13 cellular contexts compared by ENCODE assay signal in genomic region chr10:119233821-119234220, GRCh38. TPM values are rescaled to one million over a fixed set of nuclear protein-coding genes. Genes with fewer than 3 reads are reported as not detected.
DNase-seq lines count a peak whose midpoint lies in the region; ATAC-seq and TF ChIP-seq lines count a peak whose summit lies in the region.
"Had no signal": no experiment of that assay in that cellular context is flagged by ENCODE, and none has a peak within 500 bp of the region (broad histone marks: within the 10 kb centered on the region; RNA-seq: fewer than 3 reads in every experiment).

No MANE protein-coding gene starts in this region.

- H3K36me3 ChIP-seq in ACC112 (ENCODE audit: insufficient read depth, low read length) (no peaks in the 10 kb centered on the region), mammary epithelial cell (ENCODE audit: insufficient read depth, low read length) (no peaks in the 10 kb centered on the region)
- H3K36me3 ChIP-seq: HAP-1, Peyer's patch had no signal

- H3K27me3 Mint-ChIP-seq in natural killer cell (ENCODE audit: low read depth in 2 of 2) = no peaks in the 10 kb centered on the region
- H3K27me3 Mint-ChIP-seq: CD4-positive, CD25-positive, alpha-beta regulatory T cell had no signal

- H3K4me3 Mint-ChIP-seq in natural killer cell = no peak overlapping the region
- H3K4me3 Mint-ChIP-seq: CD4-positive, CD25-positive, alpha-beta regulatory T cell had no signal

- peaks cover 75 to 86% of the 10 kb centered on the region in 2 donors for H3K4me1 Mint-ChIP-seq in natural killer cell

- no peaks in the 10 kb centered on the region for H3K9me3 Mint-ChIP-seq in natural killer cell

- no peak overlapping the region for H2AFZ ChIP-seq in ACC112 (ENCODE audit: low read length, unreplicated experiment)
- H2AFZ ChIP-seq in mammary epithelial cell (ENCODE audit: low read depth, low read length) = no peak overlapping the region

- H3K27me3 ChIP-seq in ACC112 (ENCODE audit: insufficient read depth, low read length) (no peaks in the 10 kb centered on the region), mammary epithelial cell (ENCODE audit: insufficient read depth, low read length) (no peaks in the 10 kb centered on the region)
- H3K27me3 ChIP-seq: Peyer's patch had no signal

- no TSS peak for BruUV-seq in mammary epithelial cell (replicated peaks; lab: Mats Ljungman, UMichigan)

- no peak for TF ChIP-seq CTCF in natural killer cell (IDR thresholded peaks at IDR 0.05)
- TF ChIP-seq CTCF in mammary epithelial cell (conservative IDR thresholded peaks at IDR 0.05 in 1 of 2, IDR thresholded peaks at IDR 0.05 in 1 of 2; ENCODE audit: extremely low read depth in 1 of 2, insufficient read depth in 1 of 2, low read depth in 1 of 2, low read length in 2 of 2) = no peak

- H3K36me3 Mint-ChIP-seq in natural killer cell = no peaks in the 10 kb centered on the region

- intact Hi-C loops in natural killer cell (cut with micrococcal nuclease) = loop anchor here (2.0 kb wide), 1 partner anchor 35 kb away; no protein-coding TSS in a partner anchor
- intact Hi-C loops in mammary epithelial cell (cut with micrococcal nuclease) = no loop called here

- H3K4me3 ChIP-seq in ACC112 (ENCODE audit: low read depth, low read length) (no peak overlapping the region), mammary epithelial cell (replicated peaks in 1 of 3; ENCODE audit: insufficient read depth in 1 of 3, low read depth in 2 of 3, low read length in 3 of 3) (no peak overlapping the region)
- H3K4me3 ChIP-seq: HAP-1, Peyer's patch had no signal

- H3K4me1 ChIP-seq in ACC112 (ENCODE audit: control insufficient read depth, insufficient read depth, low read length, unreplicated experiment) = peaks cover 34% of the 10 kb centered on the region
- no peaks in the 10 kb centered on the region for H3K4me1 ChIP-seq in mammary epithelial cell (ENCODE audit: insufficient read depth, low read length)
- H3K4me1 ChIP-seq: HAP-1 had no signal

- peak; percentile 35 to 55 (median 51) for ATAC-seq in natural killer cell
- ATAC-seq in GM21390 (IDR thresholded peaks at IDR 0.05; ENCODE audit: unreplicated experiment) = no peak
- ATAC-seq in left lobe of liver = no peak

- H3K27ac ChIP-seq in ACC112 (ENCODE audit: low read depth, low read length) = peak overlapping the region; percentile 32; the same call in 1 of the 2 replicates
- H3K27ac ChIP-seq in mammary epithelial cell (ENCODE audit: insufficient read depth, low read depth, low read length) = no peak overlapping the region

- dilution Hi-C loops in mammary epithelial cell (cut with HindIII; ENCODE audit: low sequenced_read_pairs) = no loop called here

- H3K79me2 ChIP-seq in ACC112 (ENCODE audit: control insufficient read depth, insufficient read depth, low read length, unreplicated experiment) = no peaks in the 10 kb centered on the region
- no peaks in the 10 kb centered on the region for H3K79me2 ChIP-seq in mammary epithelial cell (ENCODE audit: insufficient read depth, low read length)

- CTCF ChIA-PET in mammary epithelial cell (lab: Charles Lee; ENCODE audit: low non-redundant PET) = no interaction called here

- no peak overlapping the region for H3K9ac ChIP-seq in mammary epithelial cell (ENCODE audit: insufficient read depth, low read length)

- no peaks in the 10 kb centered on the region for H3K9me3 ChIP-seq in mammary epithelial cell (replicated peaks; ENCODE audit: insufficient read depth, low read length)
- H3K9me3 ChIP-seq: HAP-1, Peyer's patch had no signal

- H3K27ac Mint-ChIP-seq in natural killer cell = peak overlapping the region; percentile 74 to 81

- H4K20me1 ChIP-seq in mammary epithelial cell (ENCODE audit: insufficient read depth, low read length) = no peaks in the 10 kb centered on the region

- 90% methylated on average over 3 of the region's 3 CpGs for WGBS in mammary epithelial cell (ENCODE audit: low coverage, missing lambda C conversion rate)

- no peak overlapping the region for H3K4me2 ChIP-seq in mammary epithelial cell (ENCODE audit: insufficient read depth, low read depth, low read length)

- in situ Hi-C loops in mammary epithelial cell (cut with MboI; ENCODE audit: low sequenced_read_pairs in 2 of 2) = no loop called here

- DNase-seq in HCEC 1CT = peak; percentile 30
- peak; percentile 96 for DNase-seq in dermis blood vessel endothelial cell
- DNase-seq in natural killer cell = no peak
- no peak for DNase-seq in GM19238 (ENCODE audit: insufficient read length, low spot score)
- DNase-seq in mammary epithelial cell = no peak
- no peak for DNase-seq in left lobe of liver (ENCODE audit: low spot score)
- DNase-seq: NCI-H187 treated with DMSO at 0.1 percent for 48 hours, Peyer's patch, T1000 had no signal

RNA-seq across cellular contexts. Expression of gene GRK5, which starts 26.4 kb away (rescaled TPM):
- total RNA-seq in dermis blood vessel endothelial cell (47.0 and 57.9 TPM in 2 replicates), natural killer cell (10 to 100 TPM; 37.6 to 54.3 (median 47.9) TPM), mammary epithelial cell (1 to 10 TPM; 1.2 to 6.9 TPM), left lobe of liver (8.4 TPM)
- polyA plus RNA-seq in mammary epithelial cell = 4.0 TPM
- polyA minus RNA-seq in mammary epithelial cell = 2.5 TPM

RNA-seq across cellular contexts. Expression of gene PRDX3, which starts 55.2 kb away (rescaled TPM):
- total RNA-seq in dermis blood vessel endothelial cell = 158 and 231 TPM in 2 replicates
- 10 to 100 TPM; 12.5 to 17.4 (median 15.3) TPM for total RNA-seq in natural killer cell
- 100 to 1,000 TPM in 1 of 2 donors, 10 to 100 TPM in 1; 96.6 to 125 TPM for total RNA-seq in mammary epithelial cell
- polyA plus RNA-seq in mammary epithelial cell = 167 TPM
- polyA minus RNA-seq in mammary epithelial cell = 144 TPM
- 157 TPM for total RNA-seq in left lobe of liver

Comparison
In these comparisons a context has a peak if more than half of its experiments do, and no peak if none do; other contexts are left out.
1. DNase-seq: peak in HCEC 1CT (single experiment) and dermis blood vessel endothelial cell (single experiment); none in natural killer cell (single experiment), GM19238 (single experiment), mammary epithelial cell (single experiment) and left lobe of liver (single experiment).
2. ATAC-seq: peak in natural killer cell (3 of 3); none in GM21390 (single experiment) and left lobe of liver (single experiment).